In the genomic region with DNA sequence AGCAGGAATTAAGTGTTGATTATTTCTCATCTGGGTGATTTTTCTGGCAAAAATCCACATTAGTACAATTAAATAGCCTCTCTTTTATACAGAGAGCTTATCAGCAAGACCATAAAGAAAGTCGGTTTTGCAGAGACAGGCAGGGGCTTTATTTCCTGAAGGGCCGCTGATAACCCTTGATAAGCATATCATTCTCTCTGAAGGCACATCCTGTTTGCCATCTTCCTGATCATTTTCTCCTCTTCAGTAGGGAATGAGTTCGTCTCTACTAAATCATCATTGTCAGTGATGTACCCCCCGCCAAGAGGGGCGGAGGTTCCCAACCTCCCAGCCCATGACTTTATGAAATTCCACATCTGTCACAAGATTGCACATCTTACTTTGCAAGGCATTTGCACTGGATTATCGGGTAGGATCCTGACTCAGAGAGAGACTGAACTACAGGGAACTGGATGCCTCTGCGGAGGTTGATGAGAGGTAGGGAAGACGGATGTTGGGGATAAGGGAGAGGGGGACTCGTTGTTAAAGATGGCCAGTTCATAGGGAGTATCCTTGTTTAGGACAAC, we compare ENCODE assay signal across 11 cellular contexts.
"Had no signal": no experiment of that assay in that cellular context is flagged by ENCODE, and none has a peak within 500 bp of the region (broad histone marks: within the 10 kb centered on the region; RNA-seq: fewer than 3 reads in every experiment).

No MANE protein-coding gene starts in this region.

- H3K27me3 ChIP-seq: cardiac muscle cell, colonic mucosa had no signal

- H3K9me3 ChIP-seq: colonic mucosa had no signal

- H3K36me3 ChIP-seq: cardiac muscle cell, colonic mucosa had no signal

- DNase-seq: activated CD4-positive, alpha-beta memory T cell treated with anti-CD3 and anti-CD28 coated beads for 36 hours; activated CD4-positive, alpha-beta T cell treated with anti-CD3 and anti-CD28 coated beads for 1 hour; activated CD8-positive, alpha-beta memory T cell treated with anti-CD3 and anti-CD28 coated beads, Interleukin-2, amount 10 ng/mL, durations not matched to agents 7 days and 5 days; activated naive CD4-positive, alpha-beta T cell treated with anti-CD3 and anti-CD28 coated beads for 36 hours; activated naive CD8-positive, alpha-beta T cell treated with anti-CD3 and anti-CD28 coated beads, Interleukin-2, amount 50 U/mL, for 24 hours; activated T-cell treated with anti-CD3 and anti-CD28 coated beads, Interleukin-2, amount 50 U/mL, for 1 hour; colonic mucosa; left ventricle myocardium superior; stimulated activated CD4-positive, alpha-beta T cell treated with anti-CD3 and anti-CD28 coated beads, Interleukin-2, amount 100 ng/mL, for 48 hours had no signal

- H3K27ac ChIP-seq: cardiac muscle cell, colonic mucosa, VCaP had no signal

- H3K4me1 ChIP-seq: colonic mucosa had no signal

- H3K4me3 ChIP-seq: cardiac muscle cell, colonic mucosa had no signal
